Comparison of ENCODE assay signal across 1 cellular context in the genomic region with DNA sequence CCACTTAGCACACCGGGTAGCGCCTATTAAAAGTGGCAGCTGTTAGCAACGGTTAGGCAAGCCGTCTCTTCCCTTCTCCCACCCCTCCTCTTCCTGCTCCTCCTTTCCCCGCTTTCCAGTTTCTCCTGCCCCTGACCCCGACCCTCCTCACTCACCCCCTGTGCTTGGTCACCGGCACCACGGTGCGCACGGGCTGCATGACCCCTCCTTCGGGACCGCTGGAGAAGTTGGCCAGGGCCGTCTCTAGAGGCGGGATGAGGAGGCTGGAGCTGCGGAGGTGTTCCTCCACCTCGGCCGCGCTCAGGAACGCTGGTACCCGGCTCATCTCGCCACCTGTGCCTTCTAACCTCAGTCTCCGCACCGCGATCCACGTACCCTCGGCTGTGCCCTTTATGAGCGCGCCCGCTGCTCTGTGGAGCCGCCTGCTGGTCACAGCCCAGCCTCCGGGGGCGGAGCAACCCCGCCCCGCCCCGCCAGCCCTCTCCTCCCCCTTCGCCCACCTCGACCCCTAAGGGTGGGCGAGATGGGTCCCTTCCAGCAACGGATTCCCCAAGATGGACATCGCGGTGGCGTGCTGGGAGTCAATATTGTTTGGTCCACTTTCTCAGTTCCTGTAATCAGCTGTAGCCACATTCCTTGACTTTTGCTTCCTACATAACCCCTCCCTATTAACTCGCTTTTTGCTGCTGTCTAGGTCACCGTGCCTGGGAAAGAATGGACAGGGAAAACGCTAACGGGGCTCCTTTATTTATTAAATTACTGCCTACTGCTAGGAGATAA.
TF ChIP-seq lines count a peak whose summit lies in the region.

Gene CRYM (minus strand): TSS at position 364 of the 780 bp plus-strand sequence. CDS start 39 bp downstream, at position 325.

TF ChIP-seq in HEK293, 187 proteins besides CTCF, POLR2A, EP300 and RAD21 (continued from another document):
- TF ChIP-seq, protein P1, sequence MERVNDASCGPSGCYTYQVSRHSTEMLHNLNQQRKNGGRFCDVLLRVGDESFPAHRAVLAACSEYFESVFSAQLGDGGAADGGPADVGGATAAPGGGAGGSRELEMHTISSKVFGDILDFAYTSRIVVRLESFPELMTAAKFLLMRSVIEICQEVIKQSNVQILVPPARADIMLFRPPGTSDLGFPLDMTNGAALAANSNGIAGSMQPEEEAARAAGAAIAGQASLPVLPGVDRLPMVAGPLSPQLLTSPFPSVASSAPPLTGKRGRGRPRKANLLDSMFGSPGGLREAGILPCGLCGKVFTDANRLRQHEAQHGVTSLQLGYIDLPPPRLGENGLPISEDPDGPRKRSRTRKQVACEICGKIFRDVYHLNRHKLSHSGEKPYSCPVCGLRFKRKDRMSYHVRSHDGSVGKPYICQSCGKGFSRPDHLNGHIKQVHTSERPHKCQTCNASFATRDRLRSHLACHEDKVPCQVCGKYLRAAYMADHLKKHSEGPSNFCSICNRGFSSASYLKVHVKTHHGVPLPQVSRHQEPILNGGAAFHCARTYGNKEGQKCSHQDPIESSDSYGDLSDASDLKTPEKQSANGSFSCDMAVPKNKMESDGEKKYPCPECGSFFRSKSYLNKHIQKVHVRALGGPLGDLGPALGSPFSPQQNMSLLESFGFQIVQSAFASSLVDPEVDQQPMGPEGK (tag by site-specific recombination; IDR thresholded peaks at IDR 0.05): peak; percentile 94
